Comparison of ENCODE assay signal across 8 cellular contexts in genomic region chr6:5260111-5260620, GRCh38. TPM values are rescaled to one million over a fixed set of nuclear protein-coding genes. Genes with fewer than 3 reads are reported as not detected.
DNase-seq lines count a peak whose midpoint lies in the region; ATAC-seq and TF ChIP-seq lines count a peak whose summit lies in the region.

No MANE protein-coding gene starts in this region.

- peak overlapping the region; percentile 76 for H3K9ac ChIP-seq in mesendoderm (ENCODE audit: low read length)

- H3K79me1 ChIP-seq in mesendoderm (ENCODE audit: low read length) = peaks cover 17% of the 10 kb centered on the region

- peaks cover 18% of the 10 kb centered on the region for H3K79me2 ChIP-seq in mesendoderm (ENCODE audit: control insufficient read depth, insufficient read depth, low read length)

- H4K5ac ChIP-seq in mesendoderm (ENCODE audit: low read length) = peak overlapping the region; percentile 59

- H3K36me3 ChIP-seq in mesendoderm (ENCODE audit: control insufficient read depth, insufficient read depth, low read length) = no peaks in the 10 kb centered on the region

- peak; percentile 63 for DNase-seq in AG08395 (ENCODE audit: low spot score)
- peak; percentile 51 for DNase-seq in NCI-H510A (lab: John Stamatoyannopoulos, UW)
- DNase-seq in activated CD4-positive, alpha-beta T cell treated with anti-CD3 and anti-CD28 coated beads for 48 hours = peak; percentile 83
- peak in 7 of 10 donors; percentile 21 to 72 (median 63) for DNase-seq in dorsolateral prefrontal cortex
- peak; percentile 81 for DNase-seq in mesendoderm
- peak; percentile 45 for DNase-seq in stimulated activated CD8-positive, alpha-beta memory T cell treated with anti-CD3 and anti-CD28 coated beads, Interleukin-15, amount 100 ng/mL, for 24 hours (ENCODE audit: low read depth)

- intact Hi-C loops in dorsolateral prefrontal cortex (cut with DNase I) = loop anchor here (5.0 to 10.0 kb wide), 3 partner anchors 45 to 118 kb away; no protein-coding TSS in a partner anchor

- no CpG with 5 or more reads among the region's 22 CpGs for WGBS in mesendoderm (ENCODE audit: extremely low coverage, insufficient coverage, low lambda C conversion rate)

- H3K4me2 ChIP-seq in mesendoderm (ENCODE audit: low read length) = peak overlapping the region; percentile 77

- TF ChIP-seq CTCF in dorsolateral prefrontal cortex (IDR thresholded peaks at IDR 0.05 in 54 of 56, conservative IDR thresholded peaks at IDR 0.05 in 2 of 56; ENCODE audit: low read depth in 1 of 56, partially characterized antibody in 56 of 56) = peak in 1 of 56 donors; percentile 8

- ATAC-seq in GM18868 (IDR thresholded peaks at IDR 0.05; ENCODE audit: unreplicated experiment) (peak; percentile 73), HG03103 (IDR thresholded peaks at IDR 0.05; ENCODE audit: low read depth, unreplicated experiment) (peak; percentile 62)

- no peak overlapping the region for H2BK120ac ChIP-seq in mesendoderm (ENCODE audit: low read depth, low read length)

- no peak overlapping the region for H2AK5ac ChIP-seq in mesendoderm (ENCODE audit: low read length)

- H3K27ac ChIP-seq in dorsolateral prefrontal cortex = peak overlapping the region in 56 of 59 donors; percentile 84 to 100 (median 98)
- no peak overlapping the region for H3K27ac ChIP-seq in mesendoderm (ENCODE audit: low read depth, low read length)

- H3K27me3 ChIP-seq in dorsolateral prefrontal cortex (no peaks in the 10 kb centered on the region), mesendoderm (ENCODE audit: insufficient read depth, low read length, poor library complexity) (no peaks in the 10 kb centered on the region)

- H2BK15ac ChIP-seq in mesendoderm (replicated peaks; ENCODE audit: low read depth) = no peak overlapping the region

- no peak overlapping the region for H3K23ac ChIP-seq in mesendoderm (ENCODE audit: low read length)

- H3K4ac ChIP-seq in mesendoderm (ENCODE audit: low read depth, low read length) = peak overlapping the region; percentile 92

- H3K4me3 ChIP-seq in dorsolateral prefrontal cortex (peak overlapping the region; percentile 71 to 99 (median 90)), mesendoderm (ENCODE audit: low read length) (peak overlapping the region; percentile 81)

- peak overlapping the region; percentile 90 for H4K8ac ChIP-seq in mesendoderm (ENCODE audit: low read depth, low read length)

- H3K56ac ChIP-seq in mesendoderm (ENCODE audit: low read length) = peak overlapping the region; percentile 84

- no peak overlapping the region for H2BK5ac ChIP-seq in mesendoderm (ENCODE audit: low read length)

- H3K4me1 ChIP-seq in mesendoderm (ENCODE audit: control insufficient read depth, low read depth, low read length) = no peaks in the 10 kb centered on the region

- H3K18ac ChIP-seq in mesendoderm (ENCODE audit: low read length) = peak overlapping the region; percentile 88

RNA-seq across cellular contexts. Expression of gene LYRM4, which starts 0.6 kb away (rescaled TPM):
- 10 to 100 TPM; 23.8 to 53.4 (median 36.9) TPM for total RNA-seq in dorsolateral prefrontal cortex
- 40.5 TPM for polyA plus RNA-seq in mesendoderm (2013, experiment 1 of 2)
- 43.8 TPM for polyA plus RNA-seq in mesendoderm (2013, experiment 2 of 2)

RNA-seq across cellular contexts. Expression of gene FARS2, which starts 1.1 kb away (rescaled TPM):
- total RNA-seq in dorsolateral prefrontal cortex = 10 to 100 TPM; 16.9 to 38.4 (median 25.4) TPM
- polyA plus RNA-seq in mesendoderm (2013, experiment 1 of 2) = 11.7 TPM
- 11.5 TPM for polyA plus RNA-seq in mesendoderm (2013, experiment 2 of 2)
